19 cellular contexts compared by ENCODE assay signal in genomic region chr3:10926441-10926830, GRCh38.
DNase-seq lines count a peak whose midpoint lies in the region; ATAC-seq lines count a peak whose summit lies in the region.
"Had no signal": no experiment of that assay in that cellular context is flagged by ENCODE, and none has a peak within 500 bp of the region (broad histone marks: within the 10 kb centered on the region; RNA-seq: fewer than 3 reads in every experiment).

No MANE protein-coding gene starts in this region.

- no peak overlapping the region for H3K27ac Mint-ChIP-seq in activated naive CD4-positive, alpha-beta T cell treated with anti-CD3 and anti-CD28 coated beads, Interleukin-2, amount 10 ng/mL, durations not matched to agents 7 days and 5 days
- no peak overlapping the region for H3K27ac Mint-ChIP-seq in effector memory CD8-positive, alpha-beta T cell

- no peaks in the 10 kb centered on the region for H3K4me1 Mint-ChIP-seq in activated naive CD4-positive, alpha-beta T cell treated with anti-CD3 and anti-CD28 coated beads, Interleukin-2, amount 10 ng/mL, durations not matched to agents 7 days and 5 days
- H3K4me1 Mint-ChIP-seq in effector memory CD8-positive, alpha-beta T cell (ENCODE audit: low read depth in 2 of 2), result no peaks in the 10 kb centered on the region

- H3K36me3 Mint-ChIP-seq in activated naive CD4-positive, alpha-beta T cell treated with anti-CD3 and anti-CD28 coated beads, Interleukin-2, amount 10 ng/mL, durations not matched to agents 7 days and 5 days, result no peaks in the 10 kb centered on the region
- no peaks in the 10 kb centered on the region for H3K36me3 Mint-ChIP-seq in effector memory CD8-positive, alpha-beta T cell (ENCODE audit: insufficient read depth)

- no peaks in the 10 kb centered on the region for H3K9me3 Mint-ChIP-seq in activated naive CD4-positive, alpha-beta T cell treated with anti-CD3 and anti-CD28 coated beads, Interleukin-2, amount 10 ng/mL, durations not matched to agents 7 days and 5 days
- peaks cover 0 to 2% of the 10 kb centered on the region in 2 donors for H3K9me3 Mint-ChIP-seq in effector memory CD8-positive, alpha-beta T cell

- peak; percentile 12 for DNase-seq in activated naive CD4-positive, alpha-beta T cell treated with anti-CD3 and anti-CD28 coated beads, Interleukin-2, amount 10 ng/mL, durations not matched to agents 7 days and 5 days
- no peak for DNase-seq in activated naive CD4-positive, alpha-beta T cell treated with anti-CD3 and anti-CD28 coated beads, Interleukin-2, amount 50 U/mL, for 16 hours
- peak; percentile 73 for DNase-seq in mesenteric fat pad (ENCODE audit: low spot score)
- DNase-seq in aorta, result no peak
- DNase-seq in DMS79 treated with DMSO at 0.1 percent for 48 hours (lab: John Stamatoyannopoulos, UW), result no peak
- DNase-seq in DMS153 (lab: John Stamatoyannopoulos, UW), result no peak
- DNase-seq in effector memory CD8-positive, alpha-beta T cell, result no peak
- DNase-seq: 8988T, DMS 273 treated with DMSO at 0.1 percent for 48 hours, EL, GOT3, NCI-H1436, NCI-H2029, NCI-H2171, NCI-H774, Right ventricle myocardium superior had no signal

- H3K36me3 ChIP-seq in esophagus (ENCODE audit: control insufficient read depth in 2 of 2, insufficient read depth in 2 of 2, low read length in 1 of 2) (no peaks in the 10 kb centered on the region), aorta (ENCODE audit: control insufficient read depth in 1 of 2, insufficient read depth in 2 of 2, low read length in 1 of 2) (no peaks in the 10 kb centered on the region)

- no peak overlapping the region for H3K4me3 Mint-ChIP-seq in activated naive CD4-positive, alpha-beta T cell treated with anti-CD3 and anti-CD28 coated beads, Interleukin-2, amount 10 ng/mL, durations not matched to agents 7 days and 5 days
- H3K4me3 Mint-ChIP-seq in effector memory CD8-positive, alpha-beta T cell, result no peak overlapping the region

- H3K27me3 Mint-ChIP-seq in activated naive CD4-positive, alpha-beta T cell treated with anti-CD3 and anti-CD28 coated beads, Interleukin-2, amount 10 ng/mL, durations not matched to agents 7 days and 5 days, result peaks cover 6% of the 10 kb centered on the region
- peaks cover 28 to 36% of the 10 kb centered on the region in 2 donors for H3K27me3 Mint-ChIP-seq in effector memory CD8-positive, alpha-beta T cell

- H3K4me3 ChIP-seq in esophagus (ENCODE audit: low read depth in 1 of 2, low read length in 2 of 2), result peak overlapping the region; percentile 32 to 45
- no peak overlapping the region for H3K4me3 ChIP-seq in aorta (ENCODE audit: low read length in 2 of 2)
- H3K4me3 ChIP-seq: K562 had no signal

- intact Hi-C loops in aorta (cut with DNase I), result no loop called here

- H3K27me3 ChIP-seq in esophagus (ENCODE audit: control insufficient read depth in 1 of 2, insufficient read depth in 2 of 2, low read length in 2 of 2) (no peaks in the 10 kb centered on the region), aorta (ENCODE audit: control insufficient read depth in 1 of 2, insufficient read depth in 2 of 2, low read length in 1 of 2) (no peaks in the 10 kb centered on the region)

- CTCF ChIA-PET in activated naive CD4-positive, alpha-beta T cell treated with anti-CD3 and anti-CD28 coated beads, Interleukin-2, amount 10 ng/mL, durations not matched to agents 7 days and 5 days (lab: Charles Lee), result no interaction called here

- H3K9me3 ChIP-seq in esophagus (ENCODE audit: control insufficient read depth in 2 of 2, insufficient read depth in 1 of 2, low read depth in 1 of 2, low read length in 1 of 2), result no peaks in the 10 kb centered on the region
- H3K9me3 ChIP-seq in aorta (ENCODE audit: control insufficient read depth, low read length), result peaks cover 2% of the 10 kb centered on the region

- WGBS in esophagus, 2 donors, result 50 to 56% methylated on average over 11 of the region's 11 CpGs
- 34 to 64% methylated on average over 11 of the region's 11 CpGs for WGBS in aorta, 2 donors

- H3K4me1 ChIP-seq in esophagus (ENCODE audit: control insufficient read depth in 2 of 2, insufficient read depth in 2 of 2, low read length in 1 of 2) (peaks cover 8 to 14% of the 10 kb centered on the region in 2 donors), aorta (ENCODE audit: control insufficient read depth in 1 of 2, insufficient read depth in 2 of 2, low read length in 2 of 2) (no peaks in the 10 kb centered on the region)

- peak overlapping the region; percentile 94 to 95 for H3K27ac ChIP-seq in esophagus (ENCODE audit: low read depth in 2 of 2, low read length in 1 of 2)
- no peak overlapping the region for H3K27ac ChIP-seq in aorta (ENCODE audit: low read depth in 1 of 2, low read length in 2 of 2)

- peak; percentile 5 for ATAC-seq in aorta (ENCODE audit: low FRiP score)
- ATAC-seq in effector memory CD8-positive, alpha-beta T cell (replicated peaks), result no peak
- ATAC-seq: K562, Panc1 had no signal

Comparison
In these comparisons a context has a peak if more than half of its experiments do, and no peak if none do; other contexts are left out.
1. DNase-seq: peak in activated naive CD4-positive, alpha-beta T cell treated with anti-CD3 and anti-CD28 coated beads, Interleukin-2, amount 10 ng/mL, durations not matched to agents 7 days and 5 days (single experiment) and mesenteric fat pad (single experiment); none in activated naive CD4-positive, alpha-beta T cell treated with anti-CD3 and anti-CD28 coated beads, Interleukin-2, amount 50 U/mL, for 16 hours (single experiment), aorta (0 of 2), DMS79 treated with DMSO at 0.1 percent for 48 hours (single experiment), DMS153 (single experiment) and effector memory CD8-positive, alpha-beta T cell (0 of 3).
2. H3K27ac ChIP-seq: peak in esophagus (2 of 2); none in aorta (0 of 2).
3. H3K4me3 ChIP-seq: peak in esophagus (2 of 2); none in aorta (0 of 2).